Comparison of ENCODE assay signal across 26 cellular contexts in genomic region chr3:135867911-135868310, GRCh38.
A peak's percentile ranks its signal among the peaks of the same experiment; 100 is the strongest.
DNase-seq lines count a peak whose midpoint lies in the region; FAIRE-seq and TF ChIP-seq lines count a peak whose summit lies in the region.
"Had no signal": no experiment of that assay in that cellular context is flagged by ENCODE, and none has a peak within 500 bp of the region (broad histone marks: within the 10 kb centered on the region; RNA-seq: fewer than 3 reads in every experiment).

No MANE protein-coding gene starts in this region.

- peak; percentile 5 for DNase-seq in bronchial epithelial cell (ENCODE audit: low read depth)
- DNase-seq in epithelial cell of prostate (ENCODE audit: low read depth, low spot score): no peak
- DNase-seq in kidney tubule cell (ENCODE audit: low spot score): peak; percentile 74
- no peak for DNase-seq in activated naive CD4-positive, alpha-beta T cell (lab: John Stamatoyannopoulos, UW)
- no peak for DNase-seq in middle frontal gyrus (ENCODE audit: extremely low spot score, low spot score)
- DNase-seq in A673 (ENCODE audit: low spot score): no peak
- DNase-seq: ACHN; BE2C; C1 segment of cervical spinal cord; CD4-positive, alpha-beta memory T cell; CD4-positive, CD25-positive, alpha-beta regulatory T cell; CD8-positive, alpha-beta memory T cell; COR-L47; DMS 273 treated with DMSO at 0.1 percent for 48 hours; DMS153; DMS53; DMS79; DND-41; EL; GDM1 had no signal

- no peaks in the 10 kb centered on the region for H3K27me3 ChIP-seq in bronchial epithelial cell (ENCODE audit: control insufficient read depth, insufficient read depth, low read length)
- H3K27me3 ChIP-seq in A673 (replicated peaks; ENCODE audit: insufficient read depth, low read depth, low read length, poor library complexity): no peaks in the 10 kb centered on the region
- H3K27me3 ChIP-seq: BE2C, BLaER1 had no signal

- no TSS peak for BruUV-seq in A673 (replicated peaks; lab: Mats Ljungman, UMichigan)

- H3K27ac ChIP-seq in epithelial cell of prostate (peak overlapping the region; percentile 43), A673 (ENCODE audit: low read depth, low read length, poor library complexity, severe bottlenecking) (no peak overlapping the region)
- H3K27ac ChIP-seq: 22Rv1, A549, BLaER1 had no signal

- H3K9me3 ChIP-seq in A673 (ENCODE audit: low read depth, low read length, poor library complexity, severe bottlenecking): no peaks in the 10 kb centered on the region
- H3K9me3 ChIP-seq: A549, BE2C had no signal

- H3K4me3 ChIP-seq in bronchial epithelial cell (ENCODE audit: low read depth, low read length) (no peak overlapping the region), A673 (ENCODE audit: low read depth, low read length, poor library complexity, severe bottlenecking) (no peak overlapping the region)
- H3K4me3 ChIP-seq: A549, BLaER1, GM12878 had no signal

- H3K4me1 ChIP-seq in A673 (ENCODE audit: insufficient read depth, low read length, poor library complexity, severe bottlenecking): no peaks in the 10 kb centered on the region
- H3K4me1 ChIP-seq: A549, BE2C, BLaER1 had no signal

- no peak for FAIRE-seq in bronchial epithelial cell (lab: Jason Lieb, UNC)
- FAIRE-seq: A549, GM12878, GM12892, GM18507 had no signal

- POLR2A ChIA-PET in A673 (lab: Charles Lee; ENCODE audit: low non-redundant PET): no interaction called here

- H3K36me3 ChIP-seq in bronchial epithelial cell (ENCODE audit: control insufficient read depth, insufficient read depth, low read length) (no peaks in the 10 kb centered on the region), A673 (ENCODE audit: insufficient read depth, low read length, poor library complexity, severe bottlenecking) (no peaks in the 10 kb centered on the region)
- H3K36me3 ChIP-seq: BE2C, BLaER1 had no signal

- CTCF ChIA-PET in A673 (lab: Charles Lee): no interaction called here

- no peak for TF ChIP-seq CTCF in bronchial epithelial cell (IDR thresholded peaks at IDR 0.05; ENCODE audit: insufficient read depth, low read length, severe bottlenecking)
- no peak for TF ChIP-seq CTCF in A673 (conservative IDR thresholded peaks at IDR 0.05; ENCODE audit: low read depth, low read length)

- intact Hi-C loops in A673 (cut with micrococcal nuclease; ENCODE audit: unreplicated experiment): no loop called here

Comparison
In these comparisons a context has a peak if more than half of its experiments do, and no peak if none do; other contexts are left out.
1. DNase-seq: peak in bronchial epithelial cell (single experiment) and kidney tubule cell (single experiment); none in epithelial cell of prostate (single experiment), activated naive CD4-positive, alpha-beta T cell (0 of 4), middle frontal gyrus (single experiment) and A673 (single experiment).